In genomic region chr7:28921822-28922221, GRCh38 we compare ENCODE assay signal across 8 cellular contexts. TPM values are rescaled to one million over a fixed set of nuclear protein-coding genes. Genes with fewer than 3 reads are reported as not detected.
A peak's percentile ranks its signal among the peaks of the same experiment; 100 is the strongest.
DNase-seq lines count a peak whose midpoint lies in the region; ATAC-seq, FAIRE-seq and TF ChIP-seq lines count a peak whose summit lies in the region.

No MANE protein-coding gene starts in this region.

- H3K27me3 Mint-ChIP-seq in activated CD8-positive, alpha-beta T cell treated with anti-CD3 and anti-CD28 coated beads, Interleukin-2, amount 10 ng/mL, durations not matched to agents 7 days and 5 days (ENCODE audit: low read depth): peaks cover 14% of the 10 kb centered on the region

- CTCF ChIA-PET in activated CD8-positive, alpha-beta T cell treated with anti-CD3 and anti-CD28 coated beads, Interleukin-2, amount 10 ng/mL, durations not matched to agents 7 days and 5 days (lab: Charles Lee): interaction anchor here (0.7 to 11.3 kb wide), 36 partner anchors 9 to 1205 kb away, joined by 3 to 279 read pairs (median 5); no protein-coding TSS in a partner anchor

- no peak overlapping the region for H3K27ac ChIP-seq in foreskin keratinocyte

- peaks cover 11% of the 10 kb centered on the region for H3K27me3 ChIP-seq in foreskin keratinocyte

- no peak overlapping the region for H3K4me3 Mint-ChIP-seq in activated CD8-positive, alpha-beta T cell treated with anti-CD3 and anti-CD28 coated beads, Interleukin-2, amount 10 ng/mL, durations not matched to agents 7 days and 5 days

- FAIRE-seq in GM19239 (lab: Jason Lieb, UNC): peak; percentile 79

- no peak overlapping the region for H3K27ac Mint-ChIP-seq in activated CD8-positive, alpha-beta T cell treated with anti-CD3 and anti-CD28 coated beads, Interleukin-2, amount 10 ng/mL, durations not matched to agents 7 days and 5 days

- peak; percentile 84 for ATAC-seq in HG03457 (IDR thresholded peaks at IDR 0.05; ENCODE audit: unreplicated experiment)
- ATAC-seq in activated CD8-positive, alpha-beta T cell treated with anti-CD3 and anti-CD28 coated beads, Interleukin-2, amount 10 ng/mL, durations not matched to agents 7 days and 5 days: peak; percentile 91
- peak; percentile 84 for ATAC-seq in foreskin keratinocyte

- no peaks in the 10 kb centered on the region for H3K36me3 Mint-ChIP-seq in activated CD8-positive, alpha-beta T cell treated with anti-CD3 and anti-CD28 coated beads, Interleukin-2, amount 10 ng/mL, durations not matched to agents 7 days and 5 days (ENCODE audit: low read depth)

- H3K9me3 Mint-ChIP-seq in activated CD8-positive, alpha-beta T cell treated with anti-CD3 and anti-CD28 coated beads, Interleukin-2, amount 10 ng/mL, durations not matched to agents 7 days and 5 days (ENCODE audit: insufficient read depth): no peaks in the 10 kb centered on the region

- no peaks in the 10 kb centered on the region for H3K4me1 ChIP-seq in foreskin keratinocyte

- H3K4me1 Mint-ChIP-seq in activated CD8-positive, alpha-beta T cell treated with anti-CD3 and anti-CD28 coated beads, Interleukin-2, amount 10 ng/mL, durations not matched to agents 7 days and 5 days (ENCODE audit: low read depth): peaks cover 15% of the 10 kb centered on the region

- POLR2A ChIA-PET in activated CD8-positive, alpha-beta T cell treated with anti-CD3 and anti-CD28 coated beads, Interleukin-2, amount 10 ng/mL, durations not matched to agents 7 days and 5 days (lab: Charles Lee): interaction anchor here (0.7 kb wide), 1 partner anchor 723 kb away, joined by 3 read pairs; no protein-coding TSS in a partner anchor

- DNase-seq in COR-L47 (lab: John Stamatoyannopoulos, UW) (peak; percentile 92), GM19239 (ENCODE audit: insufficient read length, low spot score) (peak; percentile 19), NCI-H345 treated with DMSO at 0.1 percent for 48 hours (lab: John Stamatoyannopoulos, UW; ENCODE audit: unreplicated experiment) (peak; percentile 73), foreskin keratinocyte (peak; percentile 20 to 50), occipital lobe (lab: John Stamatoyannopoulos, UW) (peak; percentile 33), GF-D8 (lab: John Stamatoyannopoulos, UW) (no peak)
- peak; percentile 55 for DNase-seq in activated CD8-positive, alpha-beta T cell treated with anti-CD3 and anti-CD28 coated beads, Interleukin-2, amount 10 ng/mL, durations not matched to agents 7 days and 5 days

- TF ChIP-seq CTCF in foreskin keratinocyte (conservative IDR thresholded peaks at IDR 0.05): peak; percentile 83

RNA-seq across cellular contexts. Expression of gene TRIL, which starts 36.3 kb away (rescaled TPM):
- total RNA-seq in activated CD8-positive, alpha-beta T cell treated with anti-CD3 and anti-CD28 coated beads, Interleukin-2, amount 10 ng/mL, durations not matched to agents 7 days and 5 days: not detected
- total RNA-seq in foreskin keratinocyte (not detected in 2 replicates), occipital lobe (10.9 TPM)
- 0.01 TPM in 1 of 2 replicates, not detected in the other for polyA plus RNA-seq in foreskin keratinocyte

Comparison
In these comparisons a context has a peak if more than half of its experiments do, and no peak if none do; other contexts are left out.
1. RNA of gene TRIL, which starts 36.3 kb away (total RNA-seq): 10.9 TPM in occipital lobe (single experiment); not detected in activated CD8-positive, alpha-beta T cell treated with anti-CD3 and anti-CD28 coated beads, Interleukin-2, amount 10 ng/mL, durations not matched to agents 7 days and 5 days and not detected in foreskin keratinocyte; every median in the first group is over 10 times any median in the second.
2. Peak in every context shown above with its lines, with median percentiles within 50 percentile points of each other: ATAC-seq.